14 cellular contexts compared by ENCODE assay signal in genomic region chr2:161709428-161709827, GRCh38.
A peak's percentile ranks its signal among the peaks of the same experiment; 100 is the strongest.
DNase-seq lines count a peak whose midpoint lies in the region; ATAC-seq, FAIRE-seq and TF ChIP-seq lines count a peak whose summit lies in the region.
"Had no signal": no experiment of that assay in that cellular context is flagged by ENCODE, and none has a peak within 500 bp of the region (broad histone marks: within the 10 kb centered on the region; RNA-seq: fewer than 3 reads in every experiment).

No MANE protein-coding gene starts in this region.

- H3K36me3 ChIP-seq in aorta (ENCODE audit: control insufficient read depth in 1 of 2, insufficient read depth in 2 of 2, low read length in 1 of 2) (no peaks in the 10 kb centered on the region), pancreas (no peaks in the 10 kb centered on the region)
- H3K36me3 ChIP-seq: BLaER1, brain microvascular endothelial cell, right atrium auricular region had no signal

- H3K27me3 Mint-ChIP-seq in activated naive CD4-positive, alpha-beta T cell treated with anti-CD3 and anti-CD28 coated beads, Interleukin-2, amount 10 ng/mL, durations not matched to agents 7 days and 5 days, result no peaks in the 10 kb centered on the region
- peaks cover 5% of the 10 kb centered on the region for H3K27me3 Mint-ChIP-seq in activated naive CD4-positive, alpha-beta T cell treated with anti-CD3 and anti-CD28 coated beads for 36 hours (ENCODE audit: low read depth)
- H3K27me3 Mint-ChIP-seq in activated T-helper 17 cell treated with anti-CD3 and anti-CD28 coated beads, Interleukin-2, amount 50 U/mL, for 72 hours, result no peaks in the 10 kb centered on the region

- intact Hi-C loops in activated naive CD4-positive, alpha-beta T cell treated with anti-CD3 and anti-CD28 coated beads for 36 hours (cut with micrococcal nuclease), result no loop called here
- intact Hi-C loops in aorta (cut with DNase I), result no loop called here
- intact Hi-C loops in pancreas (cut with DNase I), result no loop called here

- H3K4me1 Mint-ChIP-seq in activated naive CD4-positive, alpha-beta T cell treated with anti-CD3 and anti-CD28 coated beads, Interleukin-2, amount 10 ng/mL, durations not matched to agents 7 days and 5 days, result peaks cover 2% of the 10 kb centered on the region
- peaks cover 8% of the 10 kb centered on the region for H3K4me1 Mint-ChIP-seq in activated naive CD4-positive, alpha-beta T cell treated with anti-CD3 and anti-CD28 coated beads for 36 hours (ENCODE audit: low read depth)
- peaks cover 6% of the 10 kb centered on the region for H3K4me1 Mint-ChIP-seq in activated T-helper 17 cell treated with anti-CD3 and anti-CD28 coated beads, Interleukin-2, amount 50 U/mL, for 72 hours
- H3K4me1 Mint-ChIP-seq in stimulated activated effector memory CD8-positive, alpha-beta T cell treated with anti-CD3 and anti-CD28 coated beads, Interleukin-12 subunit alpha, Interleukin-12 subunit beta, amount 100 ng/mL, for 72 hours, result peaks cover 7% of the 10 kb centered on the region

- CTCF ChIA-PET in activated naive CD4-positive, alpha-beta T cell treated with anti-CD3 and anti-CD28 coated beads, Interleukin-2, amount 10 ng/mL, durations not matched to agents 7 days and 5 days (lab: Charles Lee), result no interaction called here
- CTCF ChIA-PET in activated naive CD4-positive, alpha-beta T cell treated with anti-CD3 and anti-CD28 coated beads for 36 hours (lab: Charles Lee), result no interaction called here

- H3K9me3 Mint-ChIP-seq in activated naive CD4-positive, alpha-beta T cell treated with anti-CD3 and anti-CD28 coated beads, Interleukin-2, amount 10 ng/mL, durations not matched to agents 7 days and 5 days, result no peaks in the 10 kb centered on the region
- H3K9me3 Mint-ChIP-seq in activated naive CD4-positive, alpha-beta T cell treated with anti-CD3 and anti-CD28 coated beads for 36 hours, result no peaks in the 10 kb centered on the region
- H3K9me3 Mint-ChIP-seq in activated T-helper 17 cell treated with anti-CD3 and anti-CD28 coated beads, Interleukin-2, amount 50 U/mL, for 72 hours, result no peaks in the 10 kb centered on the region
- no peaks in the 10 kb centered on the region for H3K9me3 Mint-ChIP-seq in stimulated activated effector memory CD8-positive, alpha-beta T cell treated with anti-CD3 and anti-CD28 coated beads, Interleukin-12 subunit alpha, Interleukin-12 subunit beta, amount 100 ng/mL, for 72 hours

- FAIRE-seq in pancreas (lab: Jason Lieb, UNC), result no peak

- DNase-seq in activated naive CD4-positive, alpha-beta T cell treated with anti-CD3 and anti-CD28 coated beads, Interleukin-2, amount 10 ng/mL, durations not matched to agents 7 days and 5 days, result no peak
- no peak for DNase-seq in activated naive CD4-positive, alpha-beta T cell treated with anti-CD3 and anti-CD28 coated beads for 36 hours
- DNase-seq in stimulated activated effector memory CD8-positive, alpha-beta T cell treated with anti-CD3 and anti-CD28 coated beads, Interleukin-12 subunit alpha, Interleukin-12 subunit beta, amount 100 ng/mL, for 72 hours (ENCODE audit: low spot score in 2 of 2), result no peak
- DNase-seq in aorta (no peak), pancreas (no peak)
- DNase-seq: activated CD4-positive, alpha-beta T cell treated with anti-CD3 and anti-CD28 coated beads, Interleukin-2, amount 50 U/mL, for 4 hours; brain microvascular endothelial cell; NCI-H1930 had no signal

- no peak overlapping the region for H3K27ac Mint-ChIP-seq in activated naive CD4-positive, alpha-beta T cell treated with anti-CD3 and anti-CD28 coated beads, Interleukin-2, amount 10 ng/mL, durations not matched to agents 7 days and 5 days
- no peak overlapping the region for H3K27ac Mint-ChIP-seq in activated naive CD4-positive, alpha-beta T cell treated with anti-CD3 and anti-CD28 coated beads for 36 hours
- H3K27ac Mint-ChIP-seq in activated T-helper 17 cell treated with anti-CD3 and anti-CD28 coated beads, Interleukin-2, amount 50 U/mL, for 72 hours, result peak overlapping the region; percentile 85
- H3K27ac Mint-ChIP-seq in stimulated activated effector memory CD8-positive, alpha-beta T cell treated with anti-CD3 and anti-CD28 coated beads, Interleukin-12 subunit alpha, Interleukin-12 subunit beta, amount 100 ng/mL, for 72 hours, result peak overlapping the region; percentile 98

- 55 to 58% methylated on average over 3 of the region's 3 CpGs for WGBS in aorta, 2 donors
- 34 to 52% methylated on average over 3 of the region's 3 CpGs for WGBS in pancreas, 2 donors

- H3K27me3 ChIP-seq in aorta (ENCODE audit: control insufficient read depth in 1 of 2, insufficient read depth in 2 of 2, low read length in 1 of 2), result no peaks in the 10 kb centered on the region
- no peaks in the 10 kb centered on the region for H3K27me3 ChIP-seq in pancreas
- H3K27me3 ChIP-seq: BLaER1, brain microvascular endothelial cell, right atrium auricular region had no signal

- no peaks in the 10 kb centered on the region for H3K36me3 Mint-ChIP-seq in activated naive CD4-positive, alpha-beta T cell treated with anti-CD3 and anti-CD28 coated beads, Interleukin-2, amount 10 ng/mL, durations not matched to agents 7 days and 5 days
- H3K36me3 Mint-ChIP-seq in activated naive CD4-positive, alpha-beta T cell treated with anti-CD3 and anti-CD28 coated beads for 36 hours (ENCODE audit: low read depth), result no peaks in the 10 kb centered on the region
- H3K36me3 Mint-ChIP-seq in activated T-helper 17 cell treated with anti-CD3 and anti-CD28 coated beads, Interleukin-2, amount 50 U/mL, for 72 hours (ENCODE audit: low read depth), result no peaks in the 10 kb centered on the region
- H3K36me3 Mint-ChIP-seq in stimulated activated effector memory CD8-positive, alpha-beta T cell treated with anti-CD3 and anti-CD28 coated beads, Interleukin-12 subunit alpha, Interleukin-12 subunit beta, amount 100 ng/mL, for 72 hours, result peaks cover 5% of the 10 kb centered on the region

- H3K27ac ChIP-seq in aorta (ENCODE audit: low read depth in 1 of 2, low read length in 2 of 2) (no peak overlapping the region), pancreas (no peak overlapping the region)
- H3K27ac ChIP-seq: BLaER1, brain microvascular endothelial cell, right atrium auricular region had no signal

- TF ChIP-seq CTCF in pancreas (IDR thresholded peaks at IDR 0.05), result no peak

- H3K4me3 Mint-ChIP-seq in activated naive CD4-positive, alpha-beta T cell treated with anti-CD3 and anti-CD28 coated beads, Interleukin-2, amount 10 ng/mL, durations not matched to agents 7 days and 5 days, result peak overlapping the region; percentile 27
- H3K4me3 Mint-ChIP-seq in activated naive CD4-positive, alpha-beta T cell treated with anti-CD3 and anti-CD28 coated beads for 36 hours, result no peak overlapping the region
- H3K4me3 Mint-ChIP-seq in activated T-helper 17 cell treated with anti-CD3 and anti-CD28 coated beads, Interleukin-2, amount 50 U/mL, for 72 hours, result peak overlapping the region; percentile 75
- peak overlapping the region; percentile 73 for H3K4me3 Mint-ChIP-seq in stimulated activated effector memory CD8-positive, alpha-beta T cell treated with anti-CD3 and anti-CD28 coated beads, Interleukin-12 subunit alpha, Interleukin-12 subunit beta, amount 100 ng/mL, for 72 hours

- H3K4me1 ChIP-seq in aorta (ENCODE audit: control insufficient read depth in 1 of 2, insufficient read depth in 2 of 2, low read length in 2 of 2), result no peaks in the 10 kb centered on the region
- H3K4me1 ChIP-seq in pancreas, result no peaks in the 10 kb centered on the region
- H3K4me1 ChIP-seq: BLaER1, right atrium auricular region had no signal

- ATAC-seq in HG03342 (IDR thresholded peaks at IDR 0.05; ENCODE audit: unreplicated experiment), result peak; percentile 61
- no peak for ATAC-seq in activated T-helper 17 cell treated with anti-CD3 and anti-CD28 coated beads, Interleukin-2, amount 50 U/mL, for 72 hours (replicated peaks)
- ATAC-seq in stimulated activated effector memory CD8-positive, alpha-beta T cell treated with anti-CD3 and anti-CD28 coated beads, Interleukin-12 subunit alpha, Interleukin-12 subunit beta, amount 100 ng/mL, for 72 hours, result no peak
- no peak for ATAC-seq in HG03039 (IDR thresholded peaks at IDR 0.05; ENCODE audit: unreplicated experiment)
- ATAC-seq in aorta (ENCODE audit: low FRiP score), result no peak
- ATAC-seq in pancreas, result no peak

- H3K9me3 ChIP-seq in aorta (ENCODE audit: control insufficient read depth, low read length), result no peaks in the 10 kb centered on the region
- H3K9me3 ChIP-seq in pancreas, result no peaks in the 10 kb centered on the region
- H3K9me3 ChIP-seq: BLaER1, right atrium auricular region had no signal

- no peak overlapping the region for H3K4me3 ChIP-seq in aorta (ENCODE audit: low read length in 2 of 2)
- no peak overlapping the region for H3K4me3 ChIP-seq in pancreas
- H3K4me3 ChIP-seq: BLaER1, lung, right atrium auricular region had no signal

Comparison
In these comparisons a context has a peak if more than half of its experiments do, and no peak if none do; other contexts are left out.
1. H3K27ac Mint-ChIP-seq: peak in activated T-helper 17 cell treated with anti-CD3 and anti-CD28 coated beads, Interleukin-2, amount 50 U/mL, for 72 hours (single experiment) and stimulated activated effector memory CD8-positive, alpha-beta T cell treated with anti-CD3 and anti-CD28 coated beads, Interleukin-12 subunit alpha, Interleukin-12 subunit beta, amount 100 ng/mL, for 72 hours (single experiment); none in activated naive CD4-positive, alpha-beta T cell treated with anti-CD3 and anti-CD28 coated beads, Interleukin-2, amount 10 ng/mL, durations not matched to agents 7 days and 5 days (single experiment) and activated naive CD4-positive, alpha-beta T cell treated with anti-CD3 and anti-CD28 coated beads for 36 hours (single experiment).